In genomic region chr16:29147710-29148425, GRCh38 we compare ENCODE assay signal across 13 cellular contexts.
DNase-seq lines count a peak whose midpoint lies in the region; ATAC-seq and TF ChIP-seq lines count a peak whose summit lies in the region.
"Had no signal": no experiment of that assay in that cellular context is flagged by ENCODE, and none has a peak within 500 bp of the region (broad histone marks: within the 10 kb centered on the region; RNA-seq: fewer than 3 reads in every experiment).

No MANE protein-coding gene starts in this region.

- no peak for ATAC-seq in CD4-positive, alpha-beta T cell (ENCODE audit: poor library complexity)
- ATAC-seq in activated naive CD8-positive, alpha-beta T cell treated with anti-CD3 and anti-CD28 coated beads, Interleukin-2, amount 50 U/mL, for 24 hours: peak; percentile 35
- ATAC-seq in natural killer cell: no peak
- ATAC-seq in GM21576 (IDR thresholded peaks at IDR 0.05; ENCODE audit: unreplicated experiment): no peak
- ATAC-seq: gastroesophageal sphincter had no signal

- H3K9me3 ChIP-seq in CD4-positive, alpha-beta T cell (ENCODE audit: control insufficient read depth, low read length): no peaks in the 10 kb centered on the region
- H3K9me3 ChIP-seq in MM.1S (replicated peaks; ENCODE audit: insufficient read depth, low read length): no peaks in the 10 kb centered on the region
- H3K9me3 ChIP-seq: A549, gastroesophageal sphincter had no signal

- H4K20me1 ChIP-seq in MM.1S (ENCODE audit: insufficient read depth, low read length): no peaks in the 10 kb centered on the region

- peaks cover 54% of the 10 kb centered on the region for H3K4me1 Mint-ChIP-seq in CD4-positive, alpha-beta T cell (ENCODE audit: low read depth)
- peaks cover 52% of the 10 kb centered on the region for H3K4me1 Mint-ChIP-seq in activated naive CD8-positive, alpha-beta T cell treated with anti-CD3 and anti-CD28 coated beads, Interleukin-2, amount 50 U/mL, for 24 hours
- peaks cover 55 to 80% of the 10 kb centered on the region in 2 donors for H3K4me1 Mint-ChIP-seq in natural killer cell

- H3F3A ChIP-seq in MM.1S (ENCODE audit: insufficient read depth, low read length): no peaks in the 10 kb centered on the region

- TF ChIP-seq CTCF in CD4-positive, alpha-beta T cell (IDR thresholded peaks at IDR 0.05): no peak
- TF ChIP-seq CTCF in natural killer cell (IDR thresholded peaks at IDR 0.05) (no peak), MM.1S (IDR thresholded peaks at IDR 0.05; ENCODE audit: low read length) (no peak)

- peak overlapping the region; percentile 97 for H3K27ac Mint-ChIP-seq in CD4-positive, alpha-beta T cell
- peak overlapping the region; percentile 71 for H3K27ac Mint-ChIP-seq in activated naive CD8-positive, alpha-beta T cell treated with anti-CD3 and anti-CD28 coated beads, Interleukin-2, amount 50 U/mL, for 24 hours
- H3K27ac Mint-ChIP-seq in natural killer cell: peak overlapping the region; percentile 94 to 96

- no peak overlapping the region for H3K9ac ChIP-seq in MM.1S (ENCODE audit: low read length)

- peaks cover 17% of the 10 kb centered on the region for H3K36me3 Mint-ChIP-seq in CD4-positive, alpha-beta T cell (ENCODE audit: low read depth)
- H3K36me3 Mint-ChIP-seq in activated naive CD8-positive, alpha-beta T cell treated with anti-CD3 and anti-CD28 coated beads, Interleukin-2, amount 50 U/mL, for 24 hours (ENCODE audit: low read depth): peaks cover 12% of the 10 kb centered on the region
- no peaks in the 10 kb centered on the region for H3K36me3 Mint-ChIP-seq in natural killer cell

- H3K9me3 Mint-ChIP-seq in CD4-positive, alpha-beta T cell: no peaks in the 10 kb centered on the region
- H3K9me3 Mint-ChIP-seq in activated naive CD8-positive, alpha-beta T cell treated with anti-CD3 and anti-CD28 coated beads, Interleukin-2, amount 50 U/mL, for 24 hours: no peaks in the 10 kb centered on the region
- H3K9me3 Mint-ChIP-seq in natural killer cell: no peaks in the 10 kb centered on the region

- H3K4me2 ChIP-seq in MM.1S (ENCODE audit: low read depth, low read length): no peak overlapping the region
- H3K4me2 ChIP-seq: A549 had no signal

- no peak overlapping the region for H2AFZ ChIP-seq in MM.1S (ENCODE audit: low read length)

- peak overlapping the region; percentile 74 for H3K27ac ChIP-seq in CD4-positive, alpha-beta T cell (ENCODE audit: low read depth, low read length)
- H3K27ac ChIP-seq in MM.1S (ENCODE audit: low read length): no peak overlapping the region
- H3K27ac ChIP-seq: gastroesophageal sphincter had no signal

- H3K27me3 ChIP-seq in CD4-positive, alpha-beta T cell (ENCODE audit: control insufficient read depth, insufficient read depth, low read length): no peaks in the 10 kb centered on the region
- H3K27me3 ChIP-seq in MM.1S (replicated peaks; ENCODE audit: insufficient read depth, low read length): peaks cover 11% of the 10 kb centered on the region; the same call in 1 of the 2 replicates
- H3K27me3 ChIP-seq: gastroesophageal sphincter had no signal

- peak; percentile 26 for DNase-seq in activated CD4-positive, alpha-beta T cell treated with anti-CD3 and anti-CD28 coated beads for 48 hours
- DNase-seq in activated CD4-positive, alpha-beta T cell treated with anti-CD3 and anti-CD28 coated beads for 1 hour: no peak
- no peak for DNase-seq in CD4-positive, alpha-beta T cell
- peak; percentile 18 for DNase-seq in activated naive CD8-positive, alpha-beta T cell treated with anti-CD3 and anti-CD28 coated beads, Interleukin-2, amount 50 U/mL, for 24 hours
- DNase-seq in natural killer cell (no peak), ecto neural progenitor cell (ENCODE audit: low spot score) (no peak), MM.1S (no peak)
- DNase-seq: NCI-H2081, RPMI8226, T1000 had no signal

- H3K36me3 ChIP-seq in MM.1S (replicated peaks; ENCODE audit: insufficient read depth, low read length): no peaks in the 10 kb centered on the region

- H3K4me3 ChIP-seq in MM.1S (ENCODE audit: low read length): no peak overlapping the region
- H3K4me3 ChIP-seq: A549, gastroesophageal sphincter had no signal

- no peaks in the 10 kb centered on the region for H3K4me1 ChIP-seq in MM.1S (ENCODE audit: low read length)
- H3K4me1 ChIP-seq: A549, gastroesophageal sphincter had no signal

- POLR2A ChIA-PET in CD4-positive, alpha-beta T cell (lab: Charles Lee): no interaction called here

- no peaks in the 10 kb centered on the region for H3K9me2 ChIP-seq in MM.1S (replicated peaks; ENCODE audit: insufficient read depth, low read length)

- CTCF ChIA-PET in CD4-positive, alpha-beta T cell (lab: Charles Lee): no interaction called here

- H3K27me3 Mint-ChIP-seq in CD4-positive, alpha-beta T cell: no peaks in the 10 kb centered on the region
- no peaks in the 10 kb centered on the region for H3K27me3 Mint-ChIP-seq in activated naive CD8-positive, alpha-beta T cell treated with anti-CD3 and anti-CD28 coated beads, Interleukin-2, amount 50 U/mL, for 24 hours
- H3K27me3 Mint-ChIP-seq in natural killer cell (ENCODE audit: low read depth in 2 of 2): no peaks in the 10 kb centered on the region

- H3K79me2 ChIP-seq in MM.1S (ENCODE audit: low read length): no peaks in the 10 kb centered on the region

- H3K4me3 Mint-ChIP-seq in CD4-positive, alpha-beta T cell: no peak overlapping the region
- peak overlapping the region; percentile 42 for H3K4me3 Mint-ChIP-seq in activated naive CD8-positive, alpha-beta T cell treated with anti-CD3 and anti-CD28 coated beads, Interleukin-2, amount 50 U/mL, for 24 hours
- no peak overlapping the region for H3K4me3 Mint-ChIP-seq in natural killer cell

- intact Hi-C loops in CD4-positive, alpha-beta T cell (cut with DNase I, micrococcal nuclease): no loop called here
- intact Hi-C loops in natural killer cell (cut with micrococcal nuclease): loop anchor here (2.0 kb wide), 1 partner anchor 35 kb away; no protein-coding TSS in a partner anchor

Comparison
In these comparisons a context has a peak if more than half of its experiments do, and no peak if none do; other contexts are left out.
1. DNase-seq: peak in activated CD4-positive, alpha-beta T cell treated with anti-CD3 and anti-CD28 coated beads for 48 hours (single experiment) and activated naive CD8-positive, alpha-beta T cell treated with anti-CD3 and anti-CD28 coated beads, Interleukin-2, amount 50 U/mL, for 24 hours (single experiment); none in activated CD4-positive, alpha-beta T cell treated with anti-CD3 and anti-CD28 coated beads for 1 hour (single experiment), CD4-positive, alpha-beta T cell (0 of 10), natural killer cell (single experiment), ecto neural progenitor cell (single experiment) and MM.1S (single experiment).
2. Peak in every context shown above with its lines, with median percentiles within 50 percentile points of each other: H3K27ac Mint-ChIP-seq.